ENCODE assay signal across 8 cellular contexts in genomic region chr15:49215768-49216739, GRCh38.
DNase-seq lines count a peak whose midpoint lies in the region; ATAC-seq and TF ChIP-seq lines count a peak whose summit lies in the region.

No MANE protein-coding gene starts in this region.

- H3K27ac Mint-ChIP-seq in stimulated activated naive B cell treated with anti-CD40 and anti-IgM and Interleukin-4, amounts not matched to agents 10 μg/mL and 1 μg/mL and 100 μg/mL, for 72 hours: peak overlapping the region; percentile 38

- H3K4me3 Mint-ChIP-seq in stimulated activated naive B cell treated with anti-CD40 and anti-IgM and Interleukin-4, amounts not matched to agents 10 μg/mL and 1 μg/mL and 100 μg/mL, for 72 hours: no peak overlapping the region

- TF ChIP-seq CTCF in GM12865 (IDR thresholded peaks at IDR 0.05; ENCODE audit: insufficient read depth, low read depth, low read length, missing control alignments) (peak; percentile 26), astrocyte of the cerebellum (IDR thresholded peaks at IDR 0.05; ENCODE audit: low read depth, low read length, missing control alignments) (peak; percentile 6)

- H3K36me3 Mint-ChIP-seq in stimulated activated naive B cell treated with anti-CD40 and anti-IgM and Interleukin-4, amounts not matched to agents 10 μg/mL and 1 μg/mL and 100 μg/mL, for 72 hours: peaks cover 32 to 55% of the 10 kb centered on the region in 2 donors

- H3K4me1 Mint-ChIP-seq in stimulated activated naive B cell treated with anti-CD40 and anti-IgM and Interleukin-4, amounts not matched to agents 10 μg/mL and 1 μg/mL and 100 μg/mL, for 72 hours: peaks cover 13 to 29% of the 10 kb centered on the region in 2 donors

- H3K27me3 Mint-ChIP-seq in stimulated activated naive B cell treated with anti-CD40 and anti-IgM and Interleukin-4, amounts not matched to agents 10 μg/mL and 1 μg/mL and 100 μg/mL, for 72 hours: no peaks in the 10 kb centered on the region

- H3K9me3 Mint-ChIP-seq in stimulated activated naive B cell treated with anti-CD40 and anti-IgM and Interleukin-4, amounts not matched to agents 10 μg/mL and 1 μg/mL and 100 μg/mL, for 72 hours: peaks cover 10% of the 10 kb centered on the region in 2 donors

- in situ Hi-C loops in astrocyte of the cerebellum (cut with HindIII; ENCODE audit: low sequenced_read_pairs): no loop called here

- H3K4me3 ChIP-seq in GM12865 (ENCODE audit: low read depth, low read length) (no peak overlapping the region), astrocyte of the cerebellum (ENCODE audit: low read depth, low read length) (no peak overlapping the region)

- ATAC-seq in GM21390 (IDR thresholded peaks at IDR 0.05; ENCODE audit: unreplicated experiment) (peak; percentile 99), HG03520 (IDR thresholded peaks at IDR 0.05; ENCODE audit: unreplicated experiment) (peak; percentile 99)
- peak; percentile 99 to 100 for ATAC-seq in stimulated activated naive B cell treated with anti-CD40 and anti-IgM and Interleukin-4, amounts not matched to agents 10 μg/mL and 1 μg/mL and 100 μg/mL, for 72 hours (replicated peaks)

- DNase-seq in GM12865 (ENCODE audit: low read depth) (peak; percentile 77), astrocyte of the cerebellum (ENCODE audit: low read depth) (no peak), amniotic stem cell (lab: John Stamatoyannopoulos, UW) (no peak)
- peak; percentile 21 for DNase-seq in stimulated activated naive B cell treated with anti-CD40 and anti-IgM and Interleukin-4, amounts not matched to agents 10 μg/mL and 1 μg/mL and 100 μg/mL, for 72 hours
- no peak for DNase-seq in central memory CD4-positive, alpha-beta T cell
- DNase-seq in stimulated activated CD4-positive, alpha-beta T cell treated with anti-CD3 and anti-CD28 coated beads, Interleukin-1b, Interleukin-23, amount 100 ng/mL, for 48 hours: no peak

Comparison
In these comparisons a context has a peak if more than half of its experiments do, and no peak if none do; other contexts are left out.
1. DNase-seq: peak in GM12865 (single experiment) and stimulated activated naive B cell treated with anti-CD40 and anti-IgM and Interleukin-4, amounts not matched to agents 10 μg/mL and 1 μg/mL and 100 μg/mL, for 72 hours (single experiment); none in astrocyte of the cerebellum (single experiment), central memory CD4-positive, alpha-beta T cell (single experiment), stimulated activated CD4-positive, alpha-beta T cell treated with anti-CD3 and anti-CD28 coated beads, Interleukin-1b, Interleukin-23, amount 100 ng/mL, for 48 hours (single experiment) and amniotic stem cell (single experiment).
2. Peak in every context shown above with its lines, with median percentiles within 50 percentile points of each other: ATAC-seq.